ENCODE assay signal across 28 cellular contexts in genomic region chr5:19719117-19719516, GRCh38.
"Had no signal": no experiment of that assay in that cellular context is flagged by ENCODE, and none has a peak within 500 bp of the region (broad histone marks: within the 10 kb centered on the region; RNA-seq: fewer than 3 reads in every experiment).

No MANE protein-coding gene starts in this region.

- FAIRE-seq: colon, endometrium, endothelial cell of umbilical vein, frontal cortex had no signal

- H3K4me3 ChIP-seq: colonic mucosa, coronary artery, dorsolateral prefrontal cortex, esophagus muscularis mucosa, esophagus squamous epithelium, gastrocnemius medialis, gastroesophageal sphincter, heart left ventricle, heart right ventricle had no signal

- H3K36me3 ChIP-seq: colonic mucosa, esophagus muscularis mucosa, esophagus squamous epithelium, gastrocnemius medialis, gastroesophageal sphincter, heart left ventricle, heart right ventricle had no signal

- ATAC-seq: effector memory CD8-positive, alpha-beta T cell; esophagus mucosa; foreskin keratinocyte; gastrocnemius medialis; gastroesophageal sphincter; heart left ventricle; heart right ventricle had no signal

- H3K27ac ChIP-seq: colonic mucosa, coronary artery, dorsolateral prefrontal cortex, epithelial cell of prostate, esophagus muscularis mucosa, esophagus squamous epithelium, foreskin keratinocyte, gastrocnemius medialis, gastroesophageal sphincter, heart left ventricle, heart right ventricle had no signal

- DNase-seq: colonic mucosa; cortex of kidney; dermis blood vessel endothelial cell; dorsolateral prefrontal cortex; effector CD4-positive, alpha-beta T cell; effector CD8-positive, alpha-beta T cell; effector memory CD4-positive, alpha-beta T cell; effector memory CD8-positive, alpha-beta T cell; endodermal cell; erythroblast; esophagus squamous epithelium; foreskin fibroblast; foreskin keratinocyte; foreskin melanocyte; gastrocnemius medialis; glutamatergic neuron; head of caudate nucleus; heart left ventricle; heart right ventricle had no signal

- H3K27me3 ChIP-seq: colonic mucosa, dorsolateral prefrontal cortex, esophagus muscularis mucosa, esophagus squamous epithelium, foreskin keratinocyte, gastrocnemius medialis, gastroesophageal sphincter, heart left ventricle, heart right ventricle had no signal

- H3K9me3 ChIP-seq: colonic mucosa, esophagus muscularis mucosa, esophagus squamous epithelium, gastrocnemius medialis, gastroesophageal sphincter had no signal

- H3K4me1 ChIP-seq: colonic mucosa, esophagus muscularis mucosa, esophagus squamous epithelium, foreskin keratinocyte, gastrocnemius medialis, gastroesophageal sphincter, heart left ventricle, heart right ventricle had no signal
